Comparison of ENCODE assay signal across 8 cellular contexts in the genomic region with DNA sequence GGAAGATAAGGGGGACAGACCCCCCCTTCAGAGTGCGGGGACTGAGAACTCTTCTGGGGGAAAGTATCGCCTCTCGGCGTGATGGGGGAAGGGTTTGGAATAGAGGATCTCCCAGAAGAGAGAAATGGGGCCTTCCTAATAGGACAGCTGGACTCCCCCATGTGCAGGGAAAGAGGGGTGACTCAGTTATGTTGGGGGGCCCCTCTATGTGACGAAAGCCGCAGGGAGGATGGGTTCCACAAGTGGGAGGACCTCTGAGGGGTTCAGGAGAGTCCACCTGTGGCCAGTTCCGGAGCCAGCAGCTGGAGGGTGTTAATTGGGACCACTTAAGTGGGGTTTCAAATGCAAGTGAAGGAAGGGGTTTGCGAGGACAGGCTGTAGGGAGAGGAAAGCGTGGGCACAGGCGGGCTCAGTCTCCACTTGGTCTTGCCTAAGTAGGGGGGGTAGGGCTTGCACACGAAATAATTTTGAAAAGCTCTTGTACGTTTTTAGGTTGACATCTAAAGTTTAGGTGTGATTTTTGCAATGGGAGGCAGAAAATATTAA. TPM values are rescaled to one million over a fixed set of nuclear protein-coding genes. Genes with fewer than 3 reads are reported as not detected.
DNase-seq lines count a peak whose midpoint lies in the region; ATAC-seq and TF ChIP-seq lines count a peak whose summit lies in the region.

No MANE protein-coding gene starts in this region.

- H3K9me3 ChIP-seq in H9 (ENCODE audit: control insufficient read depth, low read depth, low read length) (peaks cover 35% of the 10 kb centered on the region), liver (ENCODE audit: control insufficient read depth in 4 of 4, low read length in 3 of 4) (no peaks in the 10 kb centered on the region), upper lobe of right lung (no peaks in the 10 kb centered on the region)

- H3K4me3 Mint-ChIP-seq in H9 = peak overlapping the region; percentile 79 to 91
- H3K4me3 Mint-ChIP-seq in activated T-helper 2 cell treated with anti-CD3 and anti-CD28 coated beads, Interferon-gamma antibody, Interleukin-2, Interleukin-4, amounts not matched to agents 10 μg/mL and 5 μg/mL and 100 μg/mL, durations not matched to agents 14 hours and 24 hours and 36 hours (ENCODE audit: low read depth) = peak overlapping the region; percentile 94

- no peak overlapping the region for H2BK120ac ChIP-seq in H9 (ENCODE audit: low read depth, low read length, poor library complexity, severe bottlenecking)

- H3K23me2 ChIP-seq in H9 (ENCODE audit: insufficient read length, low read depth, low read length, poor library complexity, severe bottlenecking) = no peaks in the 10 kb centered on the region

- no peak for DNase-seq in BJ (ENCODE audit: low read depth)
- DNase-seq in H9 = no peak
- no peak for DNase-seq in activated T-helper 2 cell treated with anti-CD3 and anti-CD28 coated beads, Interferon-gamma antibody, Interleukin-2, Interleukin-4, amounts not matched to agents 10 μg/mL and 5 μg/mL and 100 μg/mL, durations not matched to agents 14 hours and 24 hours and 36 hours (ENCODE audit: low spot score)
- no peak for DNase-seq in upper lobe of right lung
- no peak for DNase-seq in OCI-M2 (lab: John Stamatoyannopoulos, UW; ENCODE audit: unreplicated experiment)

- no peak for TF ChIP-seq RAD21 in liver (IDR thresholded peaks at IDR 0.05)

- WGBS in H9 (ENCODE audit: extremely low coverage, insufficient read length, low lambda C conversion rate) = no CpG with 5 or more reads among the region's 12 CpGs
- 6% methylated on average over 12 of the region's 12 CpGs for WGBS in liver

- H3K14ac ChIP-seq in H9 (ENCODE audit: insufficient read depth, low read length) = peak overlapping the region; percentile 8; the same call in 1 of the 2 replicates

- TF ChIP-seq CTCF in BJ (IDR thresholded peaks at IDR 0.05; ENCODE audit: insufficient read depth, low read depth, low read length) (no peak), H9 (conservative IDR thresholded peaks at IDR 0.05) (no peak), liver (IDR thresholded peaks at IDR 0.05; ENCODE audit: low read depth, low read length, missing input control) (no peak), upper lobe of right lung (IDR thresholded peaks at IDR 0.05) (no peak)

- H3K4me3 ChIP-seq in BJ (ENCODE audit: low read depth, low read length) (peak overlapping the region; percentile 60), liver (ENCODE audit: low read depth in 1 of 3, low read length in 3 of 3) (peak overlapping the region; percentile 15 to 87 (median 68)), upper lobe of right lung (peak overlapping the region; percentile 58)

- no peak overlapping the region for H2AK5ac ChIP-seq in H9 (ENCODE audit: insufficient read length, low read length)

- CTCF ChIA-PET in BJ (lab: Yijun Ruan, JAX) = no interaction called here

- peaks cover 21 to 36% (median 25%) of the 10 kb centered on the region in 3 experiments for H3K36me3 Mint-ChIP-seq in H9 (ENCODE audit: insufficient read depth in 1 of 3, low read depth in 3 of 3)
- peaks cover 30% of the 10 kb centered on the region for H3K36me3 Mint-ChIP-seq in activated T-helper 2 cell treated with anti-CD3 and anti-CD28 coated beads, Interferon-gamma antibody, Interleukin-2, Interleukin-4, amounts not matched to agents 10 μg/mL and 5 μg/mL and 100 μg/mL, durations not matched to agents 14 hours and 24 hours and 36 hours (ENCODE audit: low read depth)

- no peak overlapping the region for H3K56ac ChIP-seq in H9 (ENCODE audit: insufficient read length, low read depth, low read length)

- no peaks in the 10 kb centered on the region for H3K27me3 ChIP-seq in BJ (ENCODE audit: control insufficient read depth, insufficient read depth, low read length)
- H3K27me3 ChIP-seq in H9 (ENCODE audit: insufficient read depth, low read length) = no peaks in the 10 kb centered on the region
- no peaks in the 10 kb centered on the region for H3K27me3 ChIP-seq in liver (ENCODE audit: control insufficient read depth in 4 of 4, insufficient read depth in 4 of 4, low read length in 3 of 4)
- H3K27me3 ChIP-seq in upper lobe of right lung = no peaks in the 10 kb centered on the region

- no peak overlapping the region for H4K5ac ChIP-seq in H9 (ENCODE audit: insufficient read length, low read depth, low read length)

- peak overlapping the region; percentile 55 for H3K9ac ChIP-seq in H9 (ENCODE audit: extremely low read depth, insufficient read length, low read length)
- peak overlapping the region; percentile 36 to 37 for H3K9ac ChIP-seq in liver (ENCODE audit: low read depth in 1 of 2, low read length in 2 of 2)

- H4K8ac ChIP-seq in H9 (replicated peaks; ENCODE audit: insufficient read length, low read depth, low read length) = no peak overlapping the region

- H3K27ac Mint-ChIP-seq in H9 = peak overlapping the region in 2 of 3 experiments; percentile 91 to 95; a peak in 6 of 7 replicates
- peak overlapping the region; percentile 94 for H3K27ac Mint-ChIP-seq in activated T-helper 2 cell treated with anti-CD3 and anti-CD28 coated beads, Interferon-gamma antibody, Interleukin-2, Interleukin-4, amounts not matched to agents 10 μg/mL and 5 μg/mL and 100 μg/mL, durations not matched to agents 14 hours and 24 hours and 36 hours

- peaks cover 76 to 82% of the 10 kb centered on the region in 2 experiments for H3K9me3 Mint-ChIP-seq in H9
- no peaks in the 10 kb centered on the region for H3K9me3 Mint-ChIP-seq in activated T-helper 2 cell treated with anti-CD3 and anti-CD28 coated beads, Interferon-gamma antibody, Interleukin-2, Interleukin-4, amounts not matched to agents 10 μg/mL and 5 μg/mL and 100 μg/mL, durations not matched to agents 14 hours and 24 hours and 36 hours

- H2AFZ ChIP-seq in H9 (ENCODE audit: low read length) = no peak overlapping the region

- no peak overlapping the region for H3K18ac ChIP-seq in H9 (ENCODE audit: insufficient read length, low read depth, low read length)

- ATAC-seq in upper lobe of right lung (no peak), GM18519 (IDR thresholded peaks at IDR 0.05; ENCODE audit: low FRiP score, unreplicated experiment) (no peak), GM18511 (IDR thresholded peaks at IDR 0.05; ENCODE audit: unreplicated experiment) (no peak)

- H4K20me1 ChIP-seq in H9 (ENCODE audit: control insufficient read depth, insufficient read depth, insufficient read length) = no peaks in the 10 kb centered on the region

- H4K91ac ChIP-seq in H9 (ENCODE audit: insufficient read length, low read depth, low read length) = no peak overlapping the region

- H3K4me1 ChIP-seq in H9 (ENCODE audit: insufficient read depth, low read length) (no peaks in the 10 kb centered on the region), liver (ENCODE audit: control insufficient read depth in 4 of 4, insufficient read depth in 4 of 4, low read length in 3 of 4) (peaks cover 3 to 14% (median 11%) of the 10 kb centered on the region in 4 donors), upper lobe of right lung (no peaks in the 10 kb centered on the region)

- peak overlapping the region; percentile 57 for H3K4me2 ChIP-seq in H9 (ENCODE audit: insufficient read depth, insufficient read length, low read length)

- peaks cover 19% of the 10 kb centered on the region for H3K27me3 Mint-ChIP-seq in H9 (ENCODE audit: low read depth)
- H3K27me3 Mint-ChIP-seq in activated T-helper 2 cell treated with anti-CD3 and anti-CD28 coated beads, Interferon-gamma antibody, Interleukin-2, Interleukin-4, amounts not matched to agents 10 μg/mL and 5 μg/mL and 100 μg/mL, durations not matched to agents 14 hours and 24 hours and 36 hours (ENCODE audit: low read depth) = no peaks in the 10 kb centered on the region

- POLR2A ChIA-PET in BJ (lab: Charles Lee) = no interaction called here

- no peak overlapping the region for H3K4ac ChIP-seq in H9 (ENCODE audit: low read depth, low read length)

- H3T11ph ChIP-seq in H9 (ENCODE audit: low read length) = no peak overlapping the region

- no peak overlapping the region for H2BK12ac ChIP-seq in H9 (ENCODE audit: insufficient read length, low read depth, low read length)

- H2BK20ac ChIP-seq in H9 (ENCODE audit: low read depth, low read length, poor library complexity, severe bottlenecking) = no peak overlapping the region

- peaks cover 27 to 34% of the 10 kb centered on the region in 2 experiments for H3K4me1 Mint-ChIP-seq in H9
- H3K4me1 Mint-ChIP-seq in activated T-helper 2 cell treated with anti-CD3 and anti-CD28 coated beads, Interferon-gamma antibody, Interleukin-2, Interleukin-4, amounts not matched to agents 10 μg/mL and 5 μg/mL and 100 μg/mL, durations not matched to agents 14 hours and 24 hours and 36 hours (ENCODE audit: low read depth) = peaks cover 26% of the 10 kb centered on the region

- H3K27ac ChIP-seq in H9 (ENCODE audit: insufficient read length, low read depth, low read length) (no peak overlapping the region), liver (ENCODE audit: low read depth in 1 of 2, low read length in 2 of 2) (peak overlapping the region in 1 of 2 donors; percentile 7), upper lobe of right lung (peak overlapping the region; percentile 17)

- intact Hi-C loops in activated T-helper 2 cell treated with anti-CD3 and anti-CD28 coated beads, Interferon-gamma antibody, Interleukin-2, Interleukin-4, amounts not matched to agents 10 μg/mL and 5 μg/mL and 100 μg/mL, durations not matched to agents 14 hours and 24 hours and 36 hours (cut with micrococcal nuclease) = loop anchor here (1.0 to 2.0 kb wide), 2 partner anchors 16 to 20 kb away; no protein-coding TSS in a partner anchor
- intact Hi-C loops in upper lobe of right lung (cut with DNase I) = no loop called here

- no peaks in the 10 kb centered on the region for H3K79me2 ChIP-seq in H9 (ENCODE audit: insufficient read depth, low read length)

- peaks cover 2% of the 10 kb centered on the region; the same call in 1 of the 2 replicates for H3K36me3 ChIP-seq in BJ (ENCODE audit: control insufficient read depth, insufficient read depth, low read length)
- H3K36me3 ChIP-seq in liver (ENCODE audit: control insufficient read depth in 4 of 4, insufficient read depth in 3 of 4, low read depth in 1 of 4, low read length in 3 of 4) = peaks cover 0 to 14% (median 1%) of the 10 kb centered on the region in 4 donors
- H3K36me3 ChIP-seq in upper lobe of right lung = peaks cover 11% of the 10 kb centered on the region

- no peaks in the 10 kb centered on the region for H3K79me1 ChIP-seq in H9 (ENCODE audit: insufficient read depth, low read depth, low read length, poor library complexity, severe bottlenecking)

- no peak overlapping the region for H2BK15ac ChIP-seq in H9 (ENCODE audit: low read depth, low read length)

- no peak overlapping the region for H3K23ac ChIP-seq in H9 (ENCODE audit: insufficient read length, low read depth, low read length)

- no peak overlapping the region for H2BK5ac ChIP-seq in H9 (ENCODE audit: insufficient read length, low read length)

RNA-seq across cellular contexts. Expression of a gene that starts 0.7 kb away (rescaled TPM):
- polyA plus RNA-seq in BJ (2011; rRNA removed) = 4.1 and 9.7 TPM in 2 replicates
- 7.2 and 9.3 TPM in 2 replicates for polyA minus RNA-seq in BJ (2011; rRNA and poly(A)+ RNA removed)
- total RNA-seq in H9 (2021) = 16.2 and 17.4 TPM in 2 replicates
- total RNA-seq in activated T-helper 2 cell treated with anti-CD3 and anti-CD28 coated beads, Interferon-gamma antibody, Interleukin-2, Interleukin-4, amounts not matched to agents 10 μg/mL and 5 μg/mL and 100 μg/mL, durations not matched to agents 14 hours and 24 hours and 36 hours = 28.8 and 29.6 TPM in 2 replicates
- total RNA-seq in liver = 1 to 10 TPM; 4.0 to 5.8 TPM
- polyA plus RNA-seq in liver = 1 to 10 TPM; 3.2 to 3.5 TPM
- total RNA-seq in upper lobe of right lung = 3.0 TPM

RNA-seq across cellular contexts. Expression of a gene that starts 13.7 kb away (rescaled TPM):
- polyA plus RNA-seq in BJ (2011; rRNA removed) (0.06 and 0.12 TPM in 2 replicates), liver (1 to 10 TPM; 1.0 to 3.1 TPM)
- 0.26 and 0.52 TPM in 2 replicates for polyA minus RNA-seq in BJ (2011; rRNA and poly(A)+ RNA removed)
- total RNA-seq in H9 (2021) (0.24 and 0.61 TPM in 2 replicates), liver (1 to 10 TPM; 5.1 to 5.6 TPM), upper lobe of right lung (25.3 TPM)
- total RNA-seq in activated T-helper 2 cell treated with anti-CD3 and anti-CD28 coated beads, Interferon-gamma antibody, Interleukin-2, Interleukin-4, amounts not matched to agents 10 μg/mL and 5 μg/mL and 100 μg/mL, durations not matched to agents 14 hours and 24 hours and 36 hours = 117 and 120 TPM in 2 replicates
